Comparison of ENCODE assay signal across 8 cellular contexts in genomic region chr2:128178650-128179460, GRCh38.
DNase-seq lines count a peak whose midpoint lies in the region; ATAC-seq and TF ChIP-seq lines count a peak whose summit lies in the region.

No MANE protein-coding gene starts in this region.

- POLR2A ChIA-PET in RWPE1 (lab: Yijun Ruan, JAX; ENCODE audit: low non-redundant PET), result no interaction called here

- H3K4me3 ChIP-seq in ascending aorta (no peak overlapping the region), gastrocnemius medialis (no peak overlapping the region)

- H3K9me3 ChIP-seq in ascending aorta (no peaks in the 10 kb centered on the region), gastrocnemius medialis (no peaks in the 10 kb centered on the region)

- CTCF ChIA-PET in RWPE1 (lab: Yijun Ruan, JAX), result interaction anchor here (0.6 to 1.3 kb wide), 3 partner anchors 56 to 178 kb away, joined by 3 read pairs; no protein-coding TSS in a partner anchor

- H3K27me3 ChIP-seq in ascending aorta, result no peaks in the 10 kb centered on the region
- no peaks in the 10 kb centered on the region for H3K27me3 ChIP-seq in gastrocnemius medialis

- DNase-seq in NCI-H1417 (lab: John Stamatoyannopoulos, UW), result peak in 2 of 3 experiments; percentile 3 to 53
- DNase-seq in NCI-H1417 treated with DMSO at 0.1 percent for 48 hours (lab: John Stamatoyannopoulos, UW), result no peak
- peak; percentile 45 for DNase-seq in RWPE1 (ENCODE audit: low spot score)
- DNase-seq in ascending aorta (ENCODE audit: low spot score in 2 of 2), result no peak
- peak; percentile 65 to 76 for DNase-seq in hippocampal formation (lab: John Stamatoyannopoulos, UW)
- DNase-seq in gastrocnemius medialis, result peak; percentile 26 to 56
- DNase-seq in cortex of kidney (lab: John Stamatoyannopoulos, UW), result no peak

- in situ Hi-C loops in gastrocnemius medialis (cut with MboI; ENCODE audit: low sequenced_read_pairs in 4 of 4), result no loop called here

- ATAC-seq in HG02938 (IDR thresholded peaks at IDR 0.05; ENCODE audit: unreplicated experiment), result peak; percentile 67
- ATAC-seq in gastrocnemius medialis, result peak; percentile 85 to 88

- peaks cover 56 to 84% of the 10 kb centered on the region in 2 donors for H3K36me3 ChIP-seq in ascending aorta
- H3K36me3 ChIP-seq in gastrocnemius medialis, result peaks cover 0 to 84% of the 10 kb centered on the region in 2 donors

- intact Hi-C loops in ascending aorta (cut with DNase I) (loop anchor here (2.0 kb wide), 1 partner anchor 54 kb away; no protein-coding TSS in a partner anchor), gastrocnemius medialis (cut with DNase I; ENCODE audit: low total_unique reads) (loop anchor here (1.0 to 5.0 kb wide), 2 partner anchors 54 to 143 kb away; no protein-coding TSS in a partner anchor)

- peak; percentile 69 for TF ChIP-seq CTCF in RWPE1 (conservative IDR thresholded peaks at IDR 0.05; ENCODE audit: low read depth)
- peak; percentile 33 to 59 (median 55) for TF ChIP-seq CTCF in ascending aorta (IDR thresholded peaks at IDR 0.05)
- TF ChIP-seq CTCF in gastrocnemius medialis (IDR thresholded peaks at IDR 0.05 in 4 of 5, conservative IDR thresholded peaks at IDR 0.05 in 1 of 5), result peak; percentile 72 to 80 (median 79)

- TF ChIP-seq POLR2A in gastrocnemius medialis (IDR thresholded peaks at IDR 0.05), result no peak

- H3K4me1 ChIP-seq in ascending aorta (no peaks in the 10 kb centered on the region), gastrocnemius medialis (peaks cover 6 to 7% of the 10 kb centered on the region in 2 donors)

- H3K27ac ChIP-seq in RWPE1 (no peak overlapping the region), ascending aorta (no peak overlapping the region), gastrocnemius medialis (peak overlapping the region in 2 of 4 donors; percentile 21 to 43)

Comparison
In these comparisons a context has a peak if more than half of its experiments do, and no peak if none do; other contexts are left out.
1. DNase-seq: peak in NCI-H1417 (2 of 3), RWPE1 (single experiment), hippocampal formation (2 of 2) and gastrocnemius medialis (2 of 2); none in NCI-H1417 treated with DMSO at 0.1 percent for 48 hours (single experiment), ascending aorta (0 of 2) and cortex of kidney (single experiment).
2. Peak in every context shown above with its lines, with median percentiles within 50 percentile points of each other: CTCF ChIP-seq.